Comparison of ENCODE assay signal across 24 cellular contexts in genomic region chr2:218476676-218477075, GRCh38. TPM values are rescaled to one million over a fixed set of nuclear protein-coding genes. Genes with fewer than 3 reads are reported as not detected.
DNase-seq lines count a peak whose midpoint lies in the region; ATAC-seq, FAIRE-seq and TF ChIP-seq lines count a peak whose summit lies in the region.
"Had no signal": no experiment of that assay in that cellular context is flagged by ENCODE, and none has a peak within 500 bp of the region (broad histone marks: within the 10 kb centered on the region; RNA-seq: fewer than 3 reads in every experiment).

No MANE protein-coding gene starts in this region.

- DNase-seq in GM04504 (ENCODE audit: low read depth) (peak; percentile 30), body of pancreas (peak in 3 of 4 donors; percentile 16 to 22 (median 16)), kidney (no peak), testis (peak; percentile 51), GM13977 (ENCODE audit: low spot score) (no peak), WERI-Rb-1 (no peak), NCI-H1436 treated with DMSO at 0.1 percent for 48 hours (lab: John Stamatoyannopoulos, UW) (no peak)
- DNase-seq: activated CD4-positive, alpha-beta T cell treated with anti-CD3 and anti-CD28 coated beads for 48 hours; activated effector memory CD4-positive, alpha-beta T cell treated with anti-CD3 and anti-CD28 coated beads, Interleukin-2, amount 50 U/mL, for 16 hours; AML-193; amniotic stem cell; glutamatergic neuron; KBM-7; left lung; NCI-H524 treated with DMSO at 0.1 percent for 48 hours; retina; Right ventricle myocardium superior; T-cell had no signal

- H3K9ac ChIP-seq in kidney (ENCODE audit: low read length in 2 of 2): no peak overlapping the region

- ATAC-seq in body of pancreas (no peak), GM19397 (IDR thresholded peaks at IDR 0.05; ENCODE audit: unreplicated experiment) (no peak)
- ATAC-seq: left lung, mucosa of descending colon, T-cell had no signal

- H3K27ac ChIP-seq in body of pancreas (peak overlapping the region in 1 of 4 donors; percentile 7), kidney (ENCODE audit: low read depth in 2 of 2, low read length in 2 of 2) (no peak overlapping the region), testis (no peak overlapping the region), WERI-Rb-1 (no peak overlapping the region)
- H3K27ac ChIP-seq: left lung, suprapubic skin had no signal

- no peaks in the 10 kb centered on the region for H3K27me3 ChIP-seq in body of pancreas
- no peaks in the 10 kb centered on the region for H3K27me3 ChIP-seq in testis
- no peaks in the 10 kb centered on the region for H3K27me3 ChIP-seq in WERI-Rb-1 (ENCODE audit: insufficient read depth, low read depth, severe bottlenecking)
- H3K27me3 ChIP-seq: left lung, suprapubic skin had no signal

- no peak for TF ChIP-seq POLR2A in body of pancreas (IDR thresholded peaks at IDR 0.05)
- TF ChIP-seq POLR2A in testis (IDR thresholded peaks at IDR 0.05): no peak

- H3K4me3 ChIP-seq in body of pancreas (no peak overlapping the region), kidney (ENCODE audit: low read length in 2 of 2) (no peak overlapping the region), testis (no peak overlapping the region), WERI-Rb-1 (ENCODE audit: low read depth, low read length) (no peak overlapping the region)
- H3K4me3 ChIP-seq: HAP-1, left lung, mucosa of descending colon, suprapubic skin had no signal

- peaks cover 10 to 11% of the 10 kb centered on the region in 2 donors for H3K36me3 ChIP-seq in body of pancreas (replicated peaks in 1 of 2; ENCODE audit: insufficient read depth in 1 of 2, low read depth in 2 of 2)
- H3K36me3 ChIP-seq in kidney (ENCODE audit: control insufficient read depth in 1 of 2, insufficient read depth in 2 of 2, low read length in 2 of 2): peaks cover 5 to 8% of the 10 kb centered on the region in 2 donors
- no peaks in the 10 kb centered on the region for H3K36me3 ChIP-seq in testis (ENCODE audit: low read depth, missing control alignments)
- H3K36me3 ChIP-seq in WERI-Rb-1: peaks cover 82% of the 10 kb centered on the region

- H3K4me1 ChIP-seq in body of pancreas (no peaks in the 10 kb centered on the region), kidney (ENCODE audit: control insufficient read depth in 1 of 2, insufficient read depth in 1 of 2, low read depth in 1 of 2, low read length in 2 of 2) (peaks cover 0 to 2% of the 10 kb centered on the region in 2 donors), testis (peaks cover 3% of the 10 kb centered on the region)
- H3K4me1 ChIP-seq: suprapubic skin had no signal

- in situ Hi-C loops in GM13977 (cut with MboI; ENCODE audit: low pct_unique_long_range_greater_than_20kb, low sequenced_read_pairs, unreplicated experiment): no loop called here

- no peaks in the 10 kb centered on the region for H3K9me3 ChIP-seq in body of pancreas
- no peaks in the 10 kb centered on the region for H3K9me3 ChIP-seq in kidney (ENCODE audit: control insufficient read depth in 1 of 2, low read length in 2 of 2)
- no peaks in the 10 kb centered on the region for H3K9me3 ChIP-seq in testis
- no peaks in the 10 kb centered on the region for H3K9me3 ChIP-seq in WERI-Rb-1 (ENCODE audit: severe bottlenecking)
- H3K9me3 ChIP-seq: HAP-1, left lung, mucosa of descending colon, suprapubic skin had no signal

- FAIRE-seq in kidney (lab: Jason Lieb, UNC): peak; percentile 32

- no peak for TF ChIP-seq CTCF in body of pancreas (IDR thresholded peaks at IDR 0.05)
- TF ChIP-seq CTCF in kidney (IDR thresholded peaks at IDR 0.05; ENCODE audit: borderline replicate concordance, extremely low read depth, insufficient read depth): no peak
- TF ChIP-seq CTCF in testis (IDR thresholded peaks at IDR 0.05): no peak
- TF ChIP-seq CTCF in GM13977 (IDR thresholded peaks at IDR 0.05; ENCODE audit: extremely low read depth, insufficient read depth, missing control alignments): no peak
- no peak for TF ChIP-seq CTCF in WERI-Rb-1 (IDR thresholded peaks at IDR 0.05; ENCODE audit: low read depth, low read length)

- WGBS in body of pancreas, 2 donors: 66 to 71% methylated on average over 3 of the region's 3 CpGs
- 35 to 36% methylated on average over 3 of the region's 3 CpGs for WGBS in testis, 2 donors

- intact Hi-C loops in body of pancreas (cut with DNase I): no loop called here
- intact Hi-C loops in kidney (cut with DNase I): no loop called here
- intact Hi-C loops in testis (cut with DNase I; ENCODE audit: low total_unique reads): no loop called here

RNA-seq across cellular contexts. Expression of gene VIL1, which starts 57.8 kb away (rescaled TPM):
- 10 to 100 TPM; 15.3 to 15.8 TPM for total RNA-seq in body of pancreas
- 9.0 TPM for total RNA-seq in kidney
- polyA plus RNA-seq in kidney (ENCODE audit: insufficient read depth, low read depth, low replicate concordance): 10.5 TPM
- total RNA-seq in testis: under 1 TPM; 0.50 to 0.71 TPM
- 1.6 TPM for polyA plus RNA-seq in testis (ENCODE audit: insufficient read depth, low read depth, low replicate concordance)
- total RNA-seq: cardiac septum, dermis microvascular lymphatic vessel endothelial cell, Right ventricle myocardium superior had no signal

Comparison
In these comparisons a context has a peak if more than half of its experiments do, and no peak if none do; other contexts are left out.
1. DNase-seq: peak in GM04504 (single experiment), body of pancreas (3 of 4) and testis (single experiment); none in kidney (single experiment), GM13977 (single experiment), WERI-Rb-1 (single experiment) and NCI-H1436 treated with DMSO at 0.1 percent for 48 hours (single experiment).